In the genomic region with DNA sequence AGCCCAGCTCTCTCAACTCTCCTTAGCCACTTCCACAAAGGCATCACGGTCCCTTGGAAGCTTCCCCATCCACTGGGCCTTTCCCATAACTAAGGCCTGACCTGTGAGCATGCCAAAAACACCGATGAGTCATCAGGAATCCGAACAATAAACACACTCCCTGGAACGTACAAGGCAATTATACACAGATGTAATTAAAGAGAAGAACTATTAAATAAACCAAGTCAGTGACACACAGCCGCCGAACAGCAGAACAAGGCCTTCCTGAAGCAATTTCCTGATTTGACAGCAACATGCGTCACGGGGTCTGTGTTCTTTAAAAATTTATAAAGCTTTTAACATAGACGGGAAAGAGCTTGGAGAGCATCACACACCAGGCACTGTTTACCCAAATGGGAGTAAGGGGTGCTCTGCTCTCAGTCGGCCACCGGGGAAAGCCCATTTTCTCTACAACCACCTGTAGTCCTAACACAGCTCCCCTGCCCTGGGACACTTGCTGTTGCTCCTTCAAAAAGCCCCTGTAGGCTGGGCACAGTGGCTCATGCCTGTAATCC, we compare ENCODE assay signal across 9 cellular contexts. TPM values are rescaled to one million over a fixed set of nuclear protein-coding genes. Genes with fewer than 3 reads are reported as not detected.
DNase-seq lines count a peak whose midpoint lies in the region; ATAC-seq and TF ChIP-seq lines count a peak whose summit lies in the region.
"Had no signal": no experiment of that assay in that cellular context is flagged by ENCODE, and none has a peak within 500 bp of the region (broad histone marks: within the 10 kb centered on the region; RNA-seq: fewer than 3 reads in every experiment).

No MANE protein-coding gene starts in this region.

- no peak overlapping the region for H3K27ac Mint-ChIP-seq in activated CD4-positive, alpha-beta T cell treated with anti-CD3 and anti-CD28 coated beads, Interleukin-2, amount 10 ng/mL, durations not matched to agents 7 days and 5 days

- 8% methylated on average over 11 of the region's 11 CpGs for WGBS in mammary epithelial cell (ENCODE audit: low coverage, missing lambda C conversion rate)
- 17 to 21% methylated on average over 11 of the region's 11 CpGs for WGBS in lower leg skin, 2 donors

- H3K36me3 Mint-ChIP-seq in activated CD4-positive, alpha-beta T cell treated with anti-CD3 and anti-CD28 coated beads, Interleukin-2, amount 10 ng/mL, durations not matched to agents 7 days and 5 days (ENCODE audit: low read depth) = peaks cover 13% of the 10 kb centered on the region

- POLR2A ChIA-PET in activated CD4-positive, alpha-beta T cell treated with anti-CD3 and anti-CD28 coated beads, Interleukin-2, amount 10 ng/mL, durations not matched to agents 7 days and 5 days (lab: Charles Lee) = no interaction called here

- BruUV-seq in mammary epithelial cell (replicated peaks; lab: Mats Ljungman, UMichigan) = no TSS peak

- H3K4me3 ChIP-seq in mammary epithelial cell (replicated peaks in 1 of 3; ENCODE audit: insufficient read depth in 1 of 3, low read depth in 2 of 3, low read length in 3 of 3) (no peak overlapping the region), lower leg skin (ENCODE audit: low read depth, poor library complexity, severe bottlenecking) (no peak overlapping the region)
- H3K4me3 ChIP-seq: BLaER1 treated with 17β-estradiol and CSF1 and Interleukin-3, amounts not matched to agents 10 nM and 100 nM had no signal

- no peaks in the 10 kb centered on the region for H4K20me1 ChIP-seq in mammary epithelial cell (ENCODE audit: insufficient read depth, low read length)

- no peak for TF ChIP-seq POLR2A in lower leg skin (IDR thresholded peaks at IDR 0.05)

- peak overlapping the region; percentile 91 for H3K27ac ChIP-seq in mammary epithelial cell (ENCODE audit: insufficient read depth, low read depth, low read length)
- H3K27ac ChIP-seq: BLaER1 treated with 17β-estradiol and CSF1 and Interleukin-3, amounts not matched to agents 10 nM and 100 nM had no signal

- no peaks in the 10 kb centered on the region for H3K4me1 Mint-ChIP-seq in activated CD4-positive, alpha-beta T cell treated with anti-CD3 and anti-CD28 coated beads, Interleukin-2, amount 10 ng/mL, durations not matched to agents 7 days and 5 days

- H3K9ac ChIP-seq in mammary epithelial cell (ENCODE audit: insufficient read depth, low read length) = peak overlapping the region; percentile 33
- H3K9ac ChIP-seq: BLaER1 treated with 17β-estradiol and CSF1 and Interleukin-3, amounts not matched to agents 10 nM and 100 nM had no signal

- dilution Hi-C loops in mammary epithelial cell (cut with HindIII; ENCODE audit: low sequenced_read_pairs) = loop anchor here (5.0 kb wide), 5 partner anchors 36 to 231 kb away; no protein-coding TSS in a partner anchor

- no peaks in the 10 kb centered on the region for H3K79me2 ChIP-seq in mammary epithelial cell (ENCODE audit: insufficient read depth, low read length)

- peak overlapping the region; percentile 19 for H2AFZ ChIP-seq in mammary epithelial cell (ENCODE audit: low read depth, low read length)

- DNase-seq in NCI-H345 (lab: John Stamatoyannopoulos, UW) (peak; percentile 2), NCI-H345 treated with DMSO at 0.1 percent for 48 hours (lab: John Stamatoyannopoulos, UW; ENCODE audit: unreplicated experiment) (no peak), mammary epithelial cell (peak; percentile 97), lower leg skin (ENCODE audit: low spot score in 2 of 2) (peak; percentile 90 to 95), SK-N-DZ (ENCODE audit: low spot score) (no peak), NCI-H1436 treated with DMSO at 0.1 percent for 48 hours (lab: John Stamatoyannopoulos, UW) (no peak)
- DNase-seq in activated CD4-positive, alpha-beta T cell treated with anti-CD3 and anti-CD28 coated beads, Interleukin-2, amount 10 ng/mL, durations not matched to agents 7 days and 5 days = no peak

- in situ Hi-C loops in mammary epithelial cell (cut with MboI; ENCODE audit: low sequenced_read_pairs in 2 of 2) = no loop called here

- no peak for TF ChIP-seq CTCF in mammary epithelial cell (conservative IDR thresholded peaks at IDR 0.05 in 1 of 2, IDR thresholded peaks at IDR 0.05 in 1 of 2; ENCODE audit: extremely low read depth in 1 of 2, insufficient read depth in 1 of 2, low read depth in 1 of 2, low read length in 2 of 2)
- TF ChIP-seq CTCF in lower leg skin (IDR thresholded peaks at IDR 0.05) = no peak

- no peaks in the 10 kb centered on the region for H3K36me3 ChIP-seq in mammary epithelial cell (ENCODE audit: insufficient read depth, low read length)

- no peaks in the 10 kb centered on the region for H3K9me3 ChIP-seq in mammary epithelial cell (replicated peaks; ENCODE audit: insufficient read depth, low read length)
- H3K9me3 ChIP-seq: BLaER1 treated with 17β-estradiol and CSF1 and Interleukin-3, amounts not matched to agents 10 nM and 100 nM had no signal

- no peaks in the 10 kb centered on the region for H3K27me3 Mint-ChIP-seq in activated CD4-positive, alpha-beta T cell treated with anti-CD3 and anti-CD28 coated beads, Interleukin-2, amount 10 ng/mL, durations not matched to agents 7 days and 5 days

- ATAC-seq in HG03097 (IDR thresholded peaks at IDR 0.05; ENCODE audit: low FRiP score, unreplicated experiment) = no peak

- H3K9me3 Mint-ChIP-seq in activated CD4-positive, alpha-beta T cell treated with anti-CD3 and anti-CD28 coated beads, Interleukin-2, amount 10 ng/mL, durations not matched to agents 7 days and 5 days = no peaks in the 10 kb centered on the region

- H3K27me3 ChIP-seq in mammary epithelial cell (ENCODE audit: insufficient read depth, low read length) = no peaks in the 10 kb centered on the region
- H3K27me3 ChIP-seq: BLaER1 treated with 17β-estradiol and CSF1 and Interleukin-3, amounts not matched to agents 10 nM and 100 nM had no signal

- H3K4me2 ChIP-seq in mammary epithelial cell (ENCODE audit: insufficient read depth, low read depth, low read length) = peak overlapping the region; percentile 7
- H3K4me2 ChIP-seq: BLaER1 treated with 17β-estradiol and CSF1 and Interleukin-3, amounts not matched to agents 10 nM and 100 nM had no signal

- intact Hi-C loops in mammary epithelial cell (cut with micrococcal nuclease) = loop anchor here (2.0 to 5.0 kb wide), 3 partner anchors 46 to 241 kb away; a partner anchor contains a TSS
- intact Hi-C loops in lower leg skin (cut with DNase I; ENCODE audit: low total_unique reads) = no loop called here

- CTCF ChIA-PET in mammary epithelial cell (lab: Charles Lee; ENCODE audit: low non-redundant PET) = interaction anchor here (0.6 to 0.7 kb wide), 3 partner anchors 73 to 422 kb away, joined by 3 to 7 read pairs (median 4); no protein-coding TSS in a partner anchor
- CTCF ChIA-PET in activated CD4-positive, alpha-beta T cell treated with anti-CD3 and anti-CD28 coated beads, Interleukin-2, amount 10 ng/mL, durations not matched to agents 7 days and 5 days (lab: Charles Lee) = no interaction called here

- peaks cover 20% of the 10 kb centered on the region for H3K4me1 ChIP-seq in mammary epithelial cell (ENCODE audit: insufficient read depth, low read length)
- H3K4me1 ChIP-seq: BLaER1 treated with 17β-estradiol and CSF1 and Interleukin-3, amounts not matched to agents 10 nM and 100 nM had no signal

- no peak overlapping the region for H3K4me3 Mint-ChIP-seq in activated CD4-positive, alpha-beta T cell treated with anti-CD3 and anti-CD28 coated beads, Interleukin-2, amount 10 ng/mL, durations not matched to agents 7 days and 5 days

RNA-seq across cellular contexts. Expression of a gene that starts 29.4 kb away (rescaled TPM):
- total RNA-seq in mammary epithelial cell (10 to 100 TPM; 19.2 to 20.8 TPM), lower leg skin (10 to 100 TPM; 17.5 to 22.6 (median 18.0) TPM)
- polyA plus RNA-seq in mammary epithelial cell = 20.1 TPM
- 12.4 TPM for polyA minus RNA-seq in mammary epithelial cell
- 10 to 100 TPM; 17.9 to 20.2 TPM for total RNA-seq in activated CD4-positive, alpha-beta T cell treated with anti-CD3 and anti-CD28 coated beads, Interleukin-2, amount 10 ng/mL, durations not matched to agents 7 days and 5 days
- 12.5 and 18.3 TPM in 2 replicates for polyA plus RNA-seq in SK-N-DZ (2014; cell fraction: cytosol; rRNA removed)
- 15.5 and 19.7 TPM in 2 replicates for polyA plus RNA-seq in SK-N-DZ (2014; cell fraction: nucleus; rRNA removed)

Comparison
In these comparisons a context has a peak if more than half of its experiments do, and no peak if none do; other contexts are left out.
1. DNase-seq: peak in NCI-H345 (single experiment), mammary epithelial cell (single experiment) and lower leg skin (2 of 2); none in NCI-H345 treated with DMSO at 0.1 percent for 48 hours (single experiment), activated CD4-positive, alpha-beta T cell treated with anti-CD3 and anti-CD28 coated beads, Interleukin-2, amount 10 ng/mL, durations not matched to agents 7 days and 5 days (single experiment), SK-N-DZ (single experiment) and NCI-H1436 treated with DMSO at 0.1 percent for 48 hours (single experiment).